ENCODE assay signal across 14 cellular contexts in the genomic region with DNA sequence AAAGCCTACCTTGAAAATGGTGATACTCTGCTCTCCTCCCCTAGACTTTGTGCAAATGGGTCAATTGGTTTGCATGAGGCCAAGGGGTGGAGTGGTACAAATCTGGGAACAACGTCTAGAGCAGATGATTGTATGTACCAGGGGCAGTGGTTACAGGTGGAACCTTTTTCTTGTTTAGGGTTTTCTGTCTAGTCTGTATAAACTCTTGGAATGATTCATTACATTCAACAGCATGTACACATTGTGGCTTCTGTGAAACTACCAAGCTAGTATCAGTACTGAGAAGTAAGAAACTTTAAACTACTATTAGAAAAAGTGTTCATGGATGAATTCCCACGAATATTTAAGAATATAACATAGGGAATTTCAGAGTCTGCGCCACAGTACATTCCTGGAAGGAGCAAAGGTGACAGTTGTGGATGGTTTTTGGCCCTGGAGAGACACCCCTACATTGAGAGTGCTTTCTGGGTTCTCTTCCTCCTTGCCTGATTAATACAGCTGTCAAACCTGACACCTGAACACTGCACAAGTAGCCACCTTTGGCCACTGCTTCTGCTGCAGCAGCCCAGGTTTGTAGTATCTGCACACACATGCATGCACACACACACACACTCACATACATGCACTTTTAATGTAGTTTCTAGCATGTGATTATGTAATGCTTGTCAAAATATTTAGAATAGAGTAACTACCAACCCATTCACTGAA. TPM values are rescaled to one million over a fixed set of nuclear protein-coding genes. Genes with fewer than 3 reads are reported as not detected.
DNase-seq lines count a peak whose midpoint lies in the region; ATAC-seq and TF ChIP-seq lines count a peak whose summit lies in the region.
"Had no signal": no experiment of that assay in that cellular context is flagged by ENCODE, and none has a peak within 500 bp of the region (broad histone marks: within the 10 kb centered on the region; RNA-seq: fewer than 3 reads in every experiment).

No MANE protein-coding gene starts in this region.

- H3F3A ChIP-seq in MM.1S (ENCODE audit: insufficient read depth, low read length), result peaks cover 20% of the 10 kb centered on the region

- no peaks in the 10 kb centered on the region for H3K9me3 ChIP-seq in MM.1S (replicated peaks; ENCODE audit: insufficient read depth, low read length)
- H3K9me3 ChIP-seq in osteoblast (ENCODE audit: low read depth, low read length), result no peaks in the 10 kb centered on the region

- H3K27me3 ChIP-seq in MM.1S (replicated peaks; ENCODE audit: insufficient read depth, low read length) (no peaks in the 10 kb centered on the region), osteoblast (ENCODE audit: insufficient read depth, low read length) (no peaks in the 10 kb centered on the region)

- peak; percentile 74 for DNase-seq in MM.1S
- no peak for DNase-seq in lower leg skin (ENCODE audit: low spot score in 2 of 2)
- DNase-seq in DMS153 treated with DMSO at 0.1 percent for 48 hours (lab: John Stamatoyannopoulos, UW; ENCODE audit: unreplicated experiment), result no peak
- DNase-seq in osteoblast (ENCODE audit: insufficient read length, low spot score, missing footprints), result no peak
- no peak for DNase-seq in SKM-1 treated with dmso at 0.1 percent for 144 hours (lab: John Stamatoyannopoulos, UW; ENCODE audit: unreplicated experiment)
- DNase-seq: activated naive CD4-positive, alpha-beta T cell; CD4-positive, alpha-beta memory T cell; cerebellar nuclear complex; spleen; stimulated activated CD8-positive, alpha-beta memory T cell treated with anti-CD3 and anti-CD28 coated beads, Interleukin-4, amount 100 ng/mL, for 48 hours had no signal

- H3K9ac ChIP-seq in MM.1S (ENCODE audit: low read length), result no peak overlapping the region

- ATAC-seq in GM18861 (IDR thresholded peaks at IDR 0.05; ENCODE audit: unreplicated experiment) (peak; percentile 94), GM21381 (IDR thresholded peaks at IDR 0.05; ENCODE audit: unreplicated experiment) (peak; percentile 98), HG02981 (IDR thresholded peaks at IDR 0.05; ENCODE audit: unreplicated experiment) (peak; percentile 99)

- TF ChIP-seq CTCF in MM.1S (IDR thresholded peaks at IDR 0.05; ENCODE audit: low read length), result no peak
- TF ChIP-seq CTCF in lower leg skin (IDR thresholded peaks at IDR 0.05), result no peak
- TF ChIP-seq CTCF in osteoblast (IDR thresholded peaks at IDR 0.05; ENCODE audit: extremely low read depth, low read depth, low read length), result no peak

- H3K4me2 ChIP-seq in MM.1S (ENCODE audit: low read depth, low read length) (peak overlapping the region; percentile 38), osteoblast (ENCODE audit: insufficient read depth, low read length) (no peak overlapping the region)

- H3K4me1 ChIP-seq in MM.1S (ENCODE audit: low read length) (peaks cover 31% of the 10 kb centered on the region), osteoblast (ENCODE audit: insufficient read depth, low read length) (no peaks in the 10 kb centered on the region)
- H3K4me1 ChIP-seq: spleen had no signal

- H3K4me3 ChIP-seq in MM.1S (ENCODE audit: low read length) (no peak overlapping the region), lower leg skin (ENCODE audit: low read depth, poor library complexity, severe bottlenecking) (no peak overlapping the region), osteoblast (ENCODE audit: insufficient read depth, low read length) (no peak overlapping the region)
- H3K4me3 ChIP-seq: spleen had no signal

- no peaks in the 10 kb centered on the region for H3K79me2 ChIP-seq in MM.1S (ENCODE audit: low read length)
- H3K79me2 ChIP-seq in osteoblast (ENCODE audit: insufficient read depth, low read length), result no peaks in the 10 kb centered on the region

- no peak for TF ChIP-seq POLR2A in lower leg skin (IDR thresholded peaks at IDR 0.05)

- intact Hi-C loops in lower leg skin (cut with DNase I; ENCODE audit: low total_unique reads), result no loop called here

- H3K36me3 ChIP-seq in MM.1S (replicated peaks; ENCODE audit: insufficient read depth, low read length) (no peaks in the 10 kb centered on the region), osteoblast (ENCODE audit: insufficient read depth, low read length) (no peaks in the 10 kb centered on the region)
- H3K36me3 ChIP-seq: spleen had no signal

- no peaks in the 10 kb centered on the region for H4K20me1 ChIP-seq in MM.1S (ENCODE audit: insufficient read depth, low read length)
- H4K20me1 ChIP-seq in osteoblast (ENCODE audit: insufficient read depth, low read length), result no peaks in the 10 kb centered on the region

- H2AFZ ChIP-seq in MM.1S (ENCODE audit: low read length), result no peak overlapping the region
- no peak overlapping the region for H2AFZ ChIP-seq in osteoblast (ENCODE audit: low read length)

- WGBS in lower leg skin, 2 donors, result 65 to 70% methylated on average over 3 of the region's 3 CpGs

- H3K9me2 ChIP-seq in MM.1S (replicated peaks; ENCODE audit: insufficient read depth, low read length), result no peaks in the 10 kb centered on the region

- H3K27ac ChIP-seq in MM.1S (ENCODE audit: low read length), result peak overlapping the region; percentile 38; the same call in 1 of the 2 replicates
- H3K27ac ChIP-seq in osteoblast (ENCODE audit: low read depth, low read length), result no peak overlapping the region
- H3K27ac ChIP-seq: spleen had no signal

RNA-seq across cellular contexts. Expression of a gene that starts 30.0 kb away (rescaled TPM):
- total RNA-seq in lower leg skin, result not detected
- 0.36 and 1.2 TPM in 2 replicates for total RNA-seq in osteoblast
- total RNA-seq: CD4-positive, alpha-beta memory T cell; natural killer cell treated with Interleukin-12 subunit alpha and Interleukin-12 subunit beta and Interleukin-15 and Interleukin-18, amount 100 ng/mL, for 72 hours had no signal

RNA-seq across cellular contexts. Expression of a gene that starts 50.0 kb away (rescaled TPM):
- total RNA-seq in lower leg skin (not detected), osteoblast (not detected in 2 replicates)
- total RNA-seq: CD4-positive, alpha-beta memory T cell; natural killer cell treated with Interleukin-12 subunit alpha and Interleukin-12 subunit beta and Interleukin-15 and Interleukin-18, amount 100 ng/mL, for 72 hours had no signal
